8 cellular contexts compared by ENCODE assay signal in the genomic region with DNA sequence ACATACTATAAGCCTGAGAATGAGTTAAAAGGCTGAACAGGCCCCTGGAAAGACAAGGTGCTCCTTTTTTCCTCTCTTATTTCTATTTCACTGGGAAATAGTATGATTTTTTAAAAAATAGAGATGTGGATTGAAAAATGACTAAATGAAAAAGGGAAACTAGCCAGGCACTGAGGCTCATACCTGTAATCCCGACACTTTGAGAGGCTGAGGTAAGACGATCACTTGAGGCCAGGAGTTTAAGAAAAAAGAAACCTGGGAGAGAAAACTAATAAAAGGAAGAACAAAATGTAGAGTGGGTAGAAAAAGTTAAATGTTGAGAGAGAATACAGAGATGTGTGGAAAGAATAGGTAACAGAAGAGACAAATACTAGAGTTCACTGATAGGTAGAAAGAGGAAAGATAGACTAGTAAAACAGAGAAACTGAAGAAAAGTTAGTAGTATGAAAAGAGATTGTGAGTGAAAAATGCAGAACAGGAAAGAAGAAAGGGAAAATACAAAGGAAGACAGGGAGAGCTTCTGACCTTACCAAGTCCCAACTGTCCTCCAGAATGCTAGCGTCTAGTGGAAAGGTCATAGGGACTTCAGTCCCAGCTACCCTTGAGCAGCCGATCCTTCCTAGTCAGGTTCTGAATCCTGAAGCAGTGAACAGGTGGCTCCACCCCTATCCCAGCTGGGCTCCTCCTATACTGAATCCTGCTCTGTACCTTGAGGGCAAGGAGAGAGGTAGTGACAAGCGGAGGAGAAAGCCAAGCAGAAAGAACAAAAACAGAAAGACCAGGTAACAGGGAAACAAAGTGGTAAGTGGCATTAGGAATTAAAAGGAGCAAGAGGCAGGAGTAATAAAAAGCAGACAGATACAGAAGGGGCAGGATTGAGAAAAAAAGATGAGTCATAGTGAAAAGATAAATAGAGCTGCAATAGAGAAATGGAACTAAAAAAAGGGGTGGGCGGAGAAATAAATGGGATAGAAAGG. TPM values are rescaled to one million over a fixed set of nuclear protein-coding genes. Genes with fewer than 3 reads are reported as not detected.
DNase-seq lines count a peak whose midpoint lies in the region; ATAC-seq and TF ChIP-seq lines count a peak whose summit lies in the region.

No MANE protein-coding gene starts in this region.

- peaks cover 8% of the 10 kb centered on the region for H3K79me2 ChIP-seq in parathyroid adenoma

- no peaks in the 10 kb centered on the region for H3K4me1 ChIP-seq in parathyroid adenoma

- peak in 2 of 3 experiments; percentile 11 to 43 for DNase-seq in NCI-H1417 (lab: John Stamatoyannopoulos, UW)
- DNase-seq in NCI-H1417 treated with DMSO at 0.1 percent for 48 hours (lab: John Stamatoyannopoulos, UW): no peak
- DNase-seq in OCI-M1 (lab: John Stamatoyannopoulos, UW): peak; percentile 74
- peak; percentile 12 for DNase-seq in fibroblast of gingiva (ENCODE audit: low read depth)
- DNase-seq in T-helper 2 cell: no peak
- DNase-seq in activated CD4-positive, alpha-beta memory T cell treated with anti-CD3 and anti-CD28 coated beads for 36 hours: no peak

- H3K4me2 ChIP-seq in parathyroid adenoma (ENCODE audit: low read length): peak overlapping the region; percentile 67

- peaks cover 51% of the 10 kb centered on the region for H3K4me1 Mint-ChIP-seq in activated CD4-positive, alpha-beta memory T cell treated with anti-CD3 and anti-CD28 coated beads for 36 hours (ENCODE audit: low read depth)

- no peaks in the 10 kb centered on the region for H3K27me3 ChIP-seq in parathyroid adenoma (ENCODE audit: control insufficient read depth, insufficient read depth, low read length)

- H3K27ac Mint-ChIP-seq in activated CD4-positive, alpha-beta memory T cell treated with anti-CD3 and anti-CD28 coated beads for 36 hours: no peak overlapping the region

- intact Hi-C loops in activated CD4-positive, alpha-beta memory T cell treated with anti-CD3 and anti-CD28 coated beads for 36 hours (cut with micrococcal nuclease): no loop called here

- H3K27ac ChIP-seq in parathyroid adenoma: peak overlapping the region; percentile 50

- peaks cover 1% of the 10 kb centered on the region for H3K36me3 Mint-ChIP-seq in activated CD4-positive, alpha-beta memory T cell treated with anti-CD3 and anti-CD28 coated beads for 36 hours

- POLR2A ChIA-PET in activated CD4-positive, alpha-beta memory T cell treated with anti-CD3 and anti-CD28 coated beads for 36 hours (lab: Charles Lee): no interaction called here

- no peak for TF ChIP-seq CTCF in parathyroid adenoma (IDR thresholded peaks at IDR 0.05)

- no peak overlapping the region for H3K9ac ChIP-seq in parathyroid adenoma

- no peak for ATAC-seq in HG03457 (IDR thresholded peaks at IDR 0.05; ENCODE audit: unreplicated experiment)

- CTCF ChIA-PET in activated CD4-positive, alpha-beta memory T cell treated with anti-CD3 and anti-CD28 coated beads for 36 hours (lab: Charles Lee): no interaction called here

- H3K36me3 ChIP-seq in parathyroid adenoma (ENCODE audit: control insufficient read depth, insufficient read depth, low read length): no peaks in the 10 kb centered on the region

- H3K9me3 ChIP-seq in parathyroid adenoma (ENCODE audit: control insufficient read depth, low read length): no peaks in the 10 kb centered on the region

- peak overlapping the region; percentile 64 for H3K4me3 ChIP-seq in parathyroid adenoma (ENCODE audit: low read depth, low read length)

- no peak overlapping the region for H3K4me3 Mint-ChIP-seq in activated CD4-positive, alpha-beta memory T cell treated with anti-CD3 and anti-CD28 coated beads for 36 hours

- H3K9me3 Mint-ChIP-seq in activated CD4-positive, alpha-beta memory T cell treated with anti-CD3 and anti-CD28 coated beads for 36 hours: no peaks in the 10 kb centered on the region

- no peaks in the 10 kb centered on the region for H3K27me3 Mint-ChIP-seq in activated CD4-positive, alpha-beta memory T cell treated with anti-CD3 and anti-CD28 coated beads for 36 hours

- H2AFZ ChIP-seq in parathyroid adenoma: peak overlapping the region; percentile 62

RNA-seq across cellular contexts. Expression of a gene that starts 7.3 kb away (rescaled TPM):
- total RNA-seq in activated CD4-positive, alpha-beta memory T cell treated with anti-CD3 and anti-CD28 coated beads for 36 hours: 10 to 100 TPM; 14.0 to 17.1 TPM

RNA-seq across cellular contexts. Expression of a gene that starts 7.5 kb away (rescaled TPM):
- total RNA-seq in activated CD4-positive, alpha-beta memory T cell treated with anti-CD3 and anti-CD28 coated beads for 36 hours: 100 to 1,000 TPM; 102 to 104 TPM

Comparison
In these comparisons a context has a peak if more than half of its experiments do, and no peak if none do; other contexts are left out.
1. DNase-seq: peak in NCI-H1417 (2 of 3), OCI-M1 (single experiment) and fibroblast of gingiva (single experiment); none in NCI-H1417 treated with DMSO at 0.1 percent for 48 hours (single experiment), T-helper 2 cell (0 of 5) and activated CD4-positive, alpha-beta memory T cell treated with anti-CD3 and anti-CD28 coated beads for 36 hours (single experiment).